In the genomic region with DNA sequence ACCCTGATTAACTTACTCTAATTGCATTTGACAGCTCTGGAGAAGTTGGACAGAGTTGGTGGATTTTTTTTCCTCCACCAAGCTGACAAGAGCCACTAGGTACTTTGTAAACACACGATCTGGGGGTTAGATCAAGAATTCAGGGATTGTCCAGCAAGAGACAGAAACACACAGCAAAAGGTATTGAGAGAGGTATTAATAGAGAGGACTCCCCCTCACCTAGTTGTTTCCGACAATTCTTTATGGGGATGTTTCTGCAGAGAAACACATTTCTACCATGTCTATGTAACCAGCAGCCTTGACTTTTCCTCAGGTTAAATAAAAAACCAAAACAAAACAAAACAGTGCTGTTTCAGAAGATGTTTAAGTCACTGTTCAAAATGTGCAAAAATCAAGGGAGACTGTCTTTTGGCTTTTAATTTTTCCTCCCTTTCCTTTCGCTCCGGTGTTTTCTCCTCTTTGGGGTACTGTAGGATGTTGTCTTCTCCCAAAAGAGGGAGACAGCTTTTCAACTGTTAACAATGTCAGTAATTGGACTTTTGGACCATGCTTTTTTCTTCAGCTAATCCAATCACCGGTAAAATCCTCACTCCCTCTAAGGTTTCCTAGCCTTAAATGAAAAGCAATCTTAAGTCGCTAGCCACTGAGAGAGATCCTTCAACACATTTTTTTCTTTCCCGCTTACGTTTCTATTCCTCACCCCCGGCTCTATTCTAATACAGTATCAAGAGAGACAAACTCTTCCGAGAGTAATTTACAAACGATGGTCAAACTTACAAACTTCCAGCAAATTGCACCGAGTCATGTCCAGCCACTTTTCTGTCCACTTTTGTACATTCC, we compare ENCODE assay signal across 8 cellular contexts. TPM values are rescaled to one million over a fixed set of nuclear protein-coding genes. Genes with fewer than 3 reads are reported as not detected.
DNase-seq lines count a peak whose midpoint lies in the region; ATAC-seq and TF ChIP-seq lines count a peak whose summit lies in the region.

No MANE protein-coding gene starts in this region.

- H2AFZ ChIP-seq in smooth muscle cell (ENCODE audit: low read depth): peak overlapping the region; percentile 91

- peaks cover 28% of the 10 kb centered on the region for H3F3A ChIP-seq in smooth muscle cell (ENCODE audit: low read depth)

- H3K4me1 ChIP-seq in adipocyte (ENCODE audit: control insufficient read depth, insufficient read depth, low read length): peaks cover 48% of the 10 kb centered on the region
- peaks cover 37% of the 10 kb centered on the region for H3K4me1 ChIP-seq in smooth muscle cell (ENCODE audit: low read depth)

- peak overlapping the region; percentile 99 for H3K4me3 ChIP-seq in adipocyte (ENCODE audit: low read length)
- H3K4me3 ChIP-seq in iPS-18c (ENCODE audit: insufficient read depth, low read depth, low read length): peak overlapping the region; percentile 47
- H3K4me3 ChIP-seq in smooth muscle cell: peak overlapping the region; percentile 97

- H3K36me3 ChIP-seq in adipocyte (ENCODE audit: control insufficient read depth, insufficient read depth, low read length, severe bottlenecking) (no peaks in the 10 kb centered on the region), smooth muscle cell (ENCODE audit: low read depth) (no peaks in the 10 kb centered on the region)

- no peak for DNase-seq in activated naive CD4-positive, alpha-beta T cell treated with anti-CD3 and anti-CD28 coated beads, Interleukin-2, amount 10 ng/mL, durations not matched to agents 7 days and 5 days
- no peak for DNase-seq in activated naive CD4-positive, alpha-beta T cell treated with Interleukin-2 at 50 U/mL for 16 hours
- DNase-seq in adipocyte (ENCODE audit: low read depth) (peak; percentile 60), smooth muscle cell (lab: John Stamatoyannopoulos, UW; ENCODE audit: unreplicated experiment) (no peak), NCI-H2196 treated with DMSO at 0.1 percent for 48 hours (lab: John Stamatoyannopoulos, UW; ENCODE audit: unreplicated experiment) (no peak), NCI-H1694 treated with DMSO at 0.1 percent for 48 hours (lab: John Stamatoyannopoulos, UW) (no peak)

- TF ChIP-seq CTCF in smooth muscle cell (IDR thresholded peaks at IDR 0.05; ENCODE audit: borderline replicate concordance, insufficient read depth, poor library complexity, severe bottlenecking): no peak

- peaks cover 56% of the 10 kb centered on the region for H3K79me2 ChIP-seq in smooth muscle cell (ENCODE audit: low read depth)

- no peaks in the 10 kb centered on the region for H3K27me3 ChIP-seq in adipocyte (replicated peaks; ENCODE audit: control insufficient read depth, insufficient read depth, low read length)
- H3K27me3 ChIP-seq in smooth muscle cell (ENCODE audit: low read depth): no peaks in the 10 kb centered on the region

- peaks cover 37% of the 10 kb centered on the region for H3K36me3 Mint-ChIP-seq in activated naive CD4-positive, alpha-beta T cell treated with anti-CD3 and anti-CD28 coated beads, Interleukin-2, amount 10 ng/mL, durations not matched to agents 7 days and 5 days

- H3K27ac Mint-ChIP-seq in activated naive CD4-positive, alpha-beta T cell treated with anti-CD3 and anti-CD28 coated beads, Interleukin-2, amount 10 ng/mL, durations not matched to agents 7 days and 5 days: peak overlapping the region; percentile 91

- 2% methylated on average over 12 of the region's 12 CpGs for WGBS in smooth muscle cell (ENCODE audit: low lambda C conversion rate)

- peaks cover 8% of the 10 kb centered on the region for H4K20me1 ChIP-seq in smooth muscle cell (ENCODE audit: low read depth)

- CTCF ChIA-PET in activated naive CD4-positive, alpha-beta T cell treated with anti-CD3 and anti-CD28 coated beads, Interleukin-2, amount 10 ng/mL, durations not matched to agents 7 days and 5 days (lab: Charles Lee): interaction anchor here (0.6 to 7.4 kb wide), 77 partner anchors 10 to 1190 kb away, joined by 3 to 144 read pairs (median 5); a partner anchor contains a TSS

- peaks cover 38% of the 10 kb centered on the region for H3K4me1 Mint-ChIP-seq in activated naive CD4-positive, alpha-beta T cell treated with anti-CD3 and anti-CD28 coated beads, Interleukin-2, amount 10 ng/mL, durations not matched to agents 7 days and 5 days

- no peak for ATAC-seq in GM21825 (IDR thresholded peaks at IDR 0.05; ENCODE audit: unreplicated experiment)

- no peaks in the 10 kb centered on the region for H3K27me3 Mint-ChIP-seq in activated naive CD4-positive, alpha-beta T cell treated with anti-CD3 and anti-CD28 coated beads, Interleukin-2, amount 10 ng/mL, durations not matched to agents 7 days and 5 days

- peak overlapping the region; percentile 91 for H3K4me2 ChIP-seq in smooth muscle cell

- H3K9me3 ChIP-seq in adipocyte (ENCODE audit: control insufficient read depth, low read length) (no peaks in the 10 kb centered on the region), iPS-18c (ENCODE audit: control insufficient read depth, insufficient read depth, low read length) (no peaks in the 10 kb centered on the region), smooth muscle cell (replicated peaks; ENCODE audit: low read depth) (no peaks in the 10 kb centered on the region)

- H3K9me3 Mint-ChIP-seq in activated naive CD4-positive, alpha-beta T cell treated with anti-CD3 and anti-CD28 coated beads, Interleukin-2, amount 10 ng/mL, durations not matched to agents 7 days and 5 days: peaks cover 2% of the 10 kb centered on the region

- H3K9ac ChIP-seq in adipocyte (ENCODE audit: low read length) (peak overlapping the region; percentile 98), smooth muscle cell (ENCODE audit: low read depth) (peak overlapping the region; percentile 90)

- H3K4me3 Mint-ChIP-seq in activated naive CD4-positive, alpha-beta T cell treated with anti-CD3 and anti-CD28 coated beads, Interleukin-2, amount 10 ng/mL, durations not matched to agents 7 days and 5 days: peak overlapping the region; percentile 94

- H3K27ac ChIP-seq in smooth muscle cell (ENCODE audit: low read depth): peak overlapping the region; percentile 90

RNA-seq across cellular contexts. Expression of a gene that starts 0.6 kb away (rescaled TPM):
- total RNA-seq in smooth muscle cell: 45.0 and 52.4 TPM in 2 replicates
- polyA plus RNA-seq in smooth muscle cell: 8.7 and 10.1 TPM in 2 replicates

RNA-seq across cellular contexts. Expression of a gene that starts 47.4 kb away (rescaled TPM):
- 32.8 and 49.4 TPM in 2 replicates for total RNA-seq in smooth muscle cell
- polyA plus RNA-seq in smooth muscle cell: 19.8 and 23.1 TPM in 2 replicates

RNA-seq across cellular contexts. Expression of a gene that starts 47.5 kb away (rescaled TPM):
- 12.1 and 16.9 TPM in 2 replicates for total RNA-seq in smooth muscle cell
- 6.1 and 7.1 TPM in 2 replicates for polyA plus RNA-seq in smooth muscle cell

Comparison
In these comparisons a context has a peak if more than half of its experiments do, and no peak if none do; other contexts are left out.
1. H3K4me3 ChIP-seq: peak in every context shown above with its lines; median percentile 99 in adipocyte; 97 in smooth muscle cell; 47 in iPS-18c.